Comparison of ENCODE assay signal across 2 cellular contexts in the genomic region with DNA sequence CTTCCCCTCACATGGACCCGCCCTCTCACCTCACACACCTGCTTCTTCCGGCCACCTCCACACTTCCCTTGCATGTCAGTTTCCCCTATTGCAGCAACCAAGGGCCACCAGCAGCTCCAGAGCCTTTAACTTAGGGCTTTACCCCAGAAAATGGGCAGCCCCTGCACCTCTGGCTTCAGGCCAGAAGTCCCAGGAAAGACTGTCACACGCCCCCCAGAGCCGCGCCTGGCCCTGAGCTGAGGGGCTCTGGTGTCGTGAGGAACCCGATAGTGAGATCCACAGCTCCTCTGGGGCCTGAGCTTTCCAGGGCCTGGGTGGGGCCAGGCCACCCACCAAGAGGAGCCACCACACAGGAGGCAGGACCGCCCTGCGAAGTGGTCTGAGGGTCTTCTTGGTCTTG.
TF ChIP-seq lines count a peak whose summit lies in the region.

No MANE protein-coding gene starts in this region.

TF ChIP-seq in SK-N-SH, 30 proteins besides CTCF, POLR2A, EP300 and RAD21 (continued from another document):
- no peak for TF ChIP-seq MEF2A (IDR thresholded peaks at IDR 0.05; ENCODE audit: borderline replicate concordance, low read depth)
- TF ChIP-seq, protein P1, sequence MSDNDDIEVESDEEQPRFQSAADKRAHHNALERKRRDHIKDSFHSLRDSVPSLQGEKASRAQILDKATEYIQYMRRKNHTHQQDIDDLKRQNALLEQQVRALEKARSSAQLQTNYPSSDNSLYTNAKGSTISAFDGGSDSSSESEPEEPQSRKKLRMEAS (IDR thresholded peaks at IDR 0.05; ENCODE audit: low read depth): no peak
- TF ChIP-seq JUND (IDR thresholded peaks at IDR 0.05): no peak
- no peak for TF ChIP-seq NFIC (IDR thresholded peaks at IDR 0.05; ENCODE audit: borderline replicate concordance)
- no peak for TF ChIP-seq FOXM1 (IDR thresholded peaks at IDR 0.05; ENCODE audit: low read depth)
- TF ChIP-seq SMC3 (IDR thresholded peaks at IDR 0.05; ENCODE audit: low read depth, low read length): no peak
- no peak for TF ChIP-seq NRF1 (IDR thresholded peaks at IDR 0.05; ENCODE audit: low read depth, low read length)
- TF ChIP-seq, protein P2, sequence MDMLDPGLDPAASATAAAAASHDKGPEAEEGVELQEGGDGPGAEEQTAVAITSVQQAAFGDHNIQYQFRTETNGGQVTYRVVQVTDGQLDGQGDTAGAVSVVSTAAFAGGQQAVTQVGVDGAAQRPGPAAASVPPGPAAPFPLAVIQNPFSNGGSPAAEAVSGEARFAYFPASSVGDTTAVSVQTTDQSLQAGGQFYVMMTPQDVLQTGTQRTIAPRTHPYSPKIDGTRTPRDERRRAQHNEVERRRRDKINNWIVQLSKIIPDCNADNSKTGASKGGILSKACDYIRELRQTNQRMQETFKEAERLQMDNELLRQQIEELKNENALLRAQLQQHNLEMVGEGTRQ (IDR thresholded peaks at IDR 0.05; ENCODE audit: borderline replicate concordance, low read depth, low read length): no peak
- TF ChIP-seq MXI1 (IDR thresholded peaks at IDR 0.05; ENCODE audit: low read depth, low read length): no peak
- TF ChIP-seq FOSL2 (IDR thresholded peaks at IDR 0.05; ENCODE audit: borderline replicate concordance, low read depth): no peak
- TF ChIP-seq TCF12 (IDR thresholded peaks at IDR 0.05): no peak
- no peak for TF ChIP-seq CHD2 (IDR thresholded peaks at IDR 0.05; ENCODE audit: low read length, partially characterized antibody)

TF ChIP-seq in SK-N-SH treated with all-trans-retinoic acid at 6 μM for 48 hours, 23 proteins besides CTCF, POLR2A, EP300 and RAD21 (continued from another document):
- TF ChIP-seq, protein P3, sequence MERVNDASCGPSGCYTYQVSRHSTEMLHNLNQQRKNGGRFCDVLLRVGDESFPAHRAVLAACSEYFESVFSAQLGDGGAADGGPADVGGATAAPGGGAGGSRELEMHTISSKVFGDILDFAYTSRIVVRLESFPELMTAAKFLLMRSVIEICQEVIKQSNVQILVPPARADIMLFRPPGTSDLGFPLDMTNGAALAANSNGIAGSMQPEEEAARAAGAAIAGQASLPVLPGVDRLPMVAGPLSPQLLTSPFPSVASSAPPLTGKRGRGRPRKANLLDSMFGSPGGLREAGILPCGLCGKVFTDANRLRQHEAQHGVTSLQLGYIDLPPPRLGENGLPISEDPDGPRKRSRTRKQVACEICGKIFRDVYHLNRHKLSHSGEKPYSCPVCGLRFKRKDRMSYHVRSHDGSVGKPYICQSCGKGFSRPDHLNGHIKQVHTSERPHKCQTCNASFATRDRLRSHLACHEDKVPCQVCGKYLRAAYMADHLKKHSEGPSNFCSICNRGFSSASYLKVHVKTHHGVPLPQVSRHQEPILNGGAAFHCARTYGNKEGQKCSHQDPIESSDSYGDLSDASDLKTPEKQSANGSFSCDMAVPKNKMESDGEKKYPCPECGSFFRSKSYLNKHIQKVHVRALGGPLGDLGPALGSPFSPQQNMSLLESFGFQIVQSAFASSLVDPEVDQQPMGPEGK (CRISPR knock-in tag; IDR thresholded peaks at IDR 0.05; ENCODE audit: borderline replicate concordance): no peak
- TF ChIP-seq TCF4 (CRISPR knock-in tag; IDR thresholded peaks at IDR 0.05; ENCODE audit: borderline replicate concordance): no peak
- no peak for TF ChIP-seq ARNTL (CRISPR knock-in tag; IDR thresholded peaks at IDR 0.05; ENCODE audit: borderline replicate concordance, low read depth)
- no peak for TF ChIP-seq ESRRG (CRISPR knock-in tag; IDR thresholded peaks at IDR 0.05)
TF ChIP-seq in SK-N-SH treated with all-trans-retinoic acid at 6 μM for 48 hours: peak in this region for 0.
